ENCODE assay signal across 9 cellular contexts in genomic region chr10:67837519-67838314, GRCh38. TPM values are rescaled to one million over a fixed set of nuclear protein-coding genes. Genes with fewer than 3 reads are reported as not detected.
DNase-seq lines count a peak whose midpoint lies in the region; ATAC-seq lines count a peak whose summit lies in the region.
"Had no signal": no experiment of that assay in that cellular context is flagged by ENCODE, and none has a peak within 500 bp of the region (broad histone marks: within the 10 kb centered on the region; RNA-seq: fewer than 3 reads in every experiment).

TSS of gene DNAJC12 (minus strand) at chr10:67838188. CDS start at chr10:67838011, 177 bp downstream.

- ATAC-seq in GM19438 (IDR thresholded peaks at IDR 0.05; ENCODE audit: low read depth, unreplicated experiment) = peak; percentile 74
- ATAC-seq in HG03135 (IDR thresholded peaks at IDR 0.05; ENCODE audit: unreplicated experiment) = no peak

- no peaks in the 10 kb centered on the region for H3K4me1 ChIP-seq in CD8-positive, alpha-beta memory T cell (ENCODE audit: insufficient read depth, low read length)
- no peaks in the 10 kb centered on the region for H3K4me1 ChIP-seq in ectodermal cell (ENCODE audit: control insufficient read depth, insufficient read depth, low read length)

- H3K4me1 Mint-ChIP-seq in CD8-positive, alpha-beta memory T cell = peaks cover 0 to 4% (median 0%) of the 10 kb centered on the region in 3 donors

- H3K4me3 Mint-ChIP-seq in CD8-positive, alpha-beta memory T cell = peak within 1 kb of the TSS in 1 of 7 donors; percentile 2

- H3K27me3 ChIP-seq in CD8-positive, alpha-beta memory T cell (ENCODE audit: insufficient read depth, low read length, poor library complexity, severe bottlenecking) = no peaks in the 10 kb centered on the region
- no peaks in the 10 kb centered on the region for H3K27me3 ChIP-seq in ectodermal cell (ENCODE audit: control insufficient read depth, insufficient read depth, low read length, poor library complexity, severe bottlenecking)

- no peak within 1 kb of the TSS for H3K4me3 ChIP-seq in CD8-positive, alpha-beta memory T cell (ENCODE audit: low read length)
- peak within 1 kb of the TSS; percentile 6 for H3K4me3 ChIP-seq in ectodermal cell (ENCODE audit: insufficient read depth, low read depth, low read length)
- H3K4me3 ChIP-seq: skin epidermis had no signal

- peaks cover 0 to 15% (median 0%) of the 10 kb centered on the region in 3 donors for H3K36me3 Mint-ChIP-seq in CD8-positive, alpha-beta memory T cell

- H3K9me3 Mint-ChIP-seq in CD8-positive, alpha-beta memory T cell = peaks cover 0 to 9% (median 5%) of the 10 kb centered on the region in 5 donors

- H3K27ac Mint-ChIP-seq in CD8-positive, alpha-beta memory T cell = no peak within 1 kb of the TSS

- 62 to 68% methylated on average over 5 of the region's 5 CpGs for WGBS in ectodermal cell, 2 experiments

- H3K36me3 ChIP-seq in CD8-positive, alpha-beta memory T cell (ENCODE audit: insufficient read depth, low read length) = no peaks in the 10 kb centered on the region
- H3K36me3 ChIP-seq in ectodermal cell (ENCODE audit: control insufficient read depth, insufficient read depth, low read length) = no peaks in the 10 kb centered on the region

- peak in 1 of 5 donors; percentile 15 for DNase-seq in CD8-positive, alpha-beta memory T cell
- DNase-seq in LHCN-M2 (ENCODE audit: low read depth) (peak; percentile 81), SHP77 (lab: John Stamatoyannopoulos, UW) (peak; percentile 54 to 65), mucosa of gallbladder (ENCODE audit: low spot score) (peak; percentile 22), activated gamma-delta T cell (lab: John Stamatoyannopoulos, UW) (no peak)

- POLR2A ChIA-PET in CD8-positive, alpha-beta memory T cell (lab: Charles Lee) = no interaction called here

- H3K27me3 Mint-ChIP-seq in CD8-positive, alpha-beta memory T cell = no peaks in the 10 kb centered on the region

- CTCF ChIA-PET in CD8-positive, alpha-beta memory T cell (lab: Charles Lee) = interaction anchor here (1.8 kb wide), 1 partner anchor 49 kb away, joined by 6 read pairs; no protein-coding TSS in a partner anchor

- no peaks in the 10 kb centered on the region for H3K9me3 ChIP-seq in CD8-positive, alpha-beta memory T cell (ENCODE audit: low read length)
- no peaks in the 10 kb centered on the region for H3K9me3 ChIP-seq in ectodermal cell (ENCODE audit: control insufficient read depth, low read length)

- no peak within 1 kb of the TSS for H3K27ac ChIP-seq in CD8-positive, alpha-beta memory T cell (ENCODE audit: low read depth, low read length)
- H3K27ac ChIP-seq in ectodermal cell (ENCODE audit: insufficient read depth, low read depth, low read length, poor library complexity, severe bottlenecking) = no peak within 1 kb of the TSS
- H3K27ac ChIP-seq: skin epidermis had no signal

RNA-seq across cellular contexts. Expression of gene DNAJC12, which starts in this region (rescaled TPM):
- total RNA-seq in CD8-positive, alpha-beta memory T cell = 10 to 100 TPM; 12.7 to 12.9 TPM
- not detected for polyA plus RNA-seq in CD8-positive, alpha-beta memory T cell
- total RNA-seq in LHCN-M2 (2014; rRNA removed) = 6.9 and 9.4 TPM in 2 replicates
- polyA plus RNA-seq in LHCN-M2 (2012) = 1.4 TPM
- polyA plus RNA-seq in ectodermal cell (2013, experiment 1 of 4) = 5.5 TPM
- 7.3 TPM for polyA plus RNA-seq in ectodermal cell (2013, experiment 2 of 4)
- 6.6 TPM for polyA plus RNA-seq in ectodermal cell (2013, experiment 3 of 4)
- 7.8 TPM for polyA plus RNA-seq in ectodermal cell (2013, experiment 4 of 4)
- 11.7 TPM for total RNA-seq in mucosa of gallbladder
